Comparison of ENCODE assay signal across 20 cellular contexts in the genomic region with DNA sequence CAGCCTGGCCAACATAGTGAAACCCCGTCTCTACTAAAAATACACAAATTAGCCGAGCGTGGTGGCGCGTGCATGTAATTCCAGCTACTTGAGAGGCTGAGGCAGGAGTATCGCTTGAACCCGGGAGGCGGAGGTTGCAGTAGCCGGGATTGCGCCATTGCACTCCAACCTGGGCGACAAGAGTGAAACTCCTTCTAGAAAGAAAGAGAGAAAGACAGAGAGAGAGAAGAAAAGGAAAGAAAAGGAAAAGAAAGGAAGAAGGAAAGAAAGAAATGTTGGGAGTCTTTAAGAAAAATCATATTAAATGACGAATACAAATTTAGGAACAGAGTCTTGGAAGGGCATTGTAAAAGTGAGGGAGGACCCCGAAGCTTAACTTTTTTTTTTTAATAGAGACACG. TPM values are rescaled to one million over a fixed set of nuclear protein-coding genes. Genes with fewer than 3 reads are reported as not detected.
DNase-seq lines count a peak whose midpoint lies in the region; ATAC-seq, FAIRE-seq and TF ChIP-seq lines count a peak whose summit lies in the region.
"Had no signal": no experiment of that assay in that cellular context is flagged by ENCODE, and none has a peak within 500 bp of the region (broad histone marks: within the 10 kb centered on the region; RNA-seq: fewer than 3 reads in every experiment).

No MANE protein-coding gene starts in this region.

- H3K27me3 ChIP-seq in SK-N-SH (ENCODE audit: insufficient read depth), result no peaks in the 10 kb centered on the region
- no peaks in the 10 kb centered on the region for H3K27me3 ChIP-seq in GM23248 (replicated peaks; ENCODE audit: insufficient read depth)
- no peaks in the 10 kb centered on the region for H3K27me3 ChIP-seq in astrocyte (ENCODE audit: insufficient read depth, low read length)
- no peaks in the 10 kb centered on the region for H3K27me3 ChIP-seq in MM.1S (replicated peaks; ENCODE audit: insufficient read depth, low read length)
- H3K27me3 ChIP-seq: foreskin keratinocyte, left lung, SJSA1 had no signal

- H3K9me3 Mint-ChIP-seq in astrocyte (ENCODE audit: unreplicated experiment) (no peaks in the 10 kb centered on the region), neural crest cell (no peaks in the 10 kb centered on the region)
- H3K9me3 Mint-ChIP-seq: activated T-helper 17 cell treated with anti-CD3 and anti-CD28 coated beads, Interleukin-2, amount 50 U/mL, for 72 hours had no signal

- no peaks in the 10 kb centered on the region for H3K9me3 ChIP-seq in SK-N-SH
- no peaks in the 10 kb centered on the region for H3K9me3 ChIP-seq in GM23248 (ENCODE audit: low read depth)
- no peaks in the 10 kb centered on the region for H3K9me3 ChIP-seq in astrocyte (ENCODE audit: insufficient read depth, low read depth, low read length)
- H3K9me3 ChIP-seq in MM.1S (replicated peaks; ENCODE audit: insufficient read depth, low read length), result no peaks in the 10 kb centered on the region
- H3K9me3 ChIP-seq: left lung, SJSA1 had no signal

- H3K27me3 Mint-ChIP-seq in astrocyte (ENCODE audit: low read depth, unreplicated experiment) (peaks cover 2% of the 10 kb centered on the region), neural crest cell (ENCODE audit: low read depth) (no peaks in the 10 kb centered on the region)
- H3K27me3 Mint-ChIP-seq: activated T-helper 17 cell treated with anti-CD3 and anti-CD28 coated beads, Interleukin-2, amount 50 U/mL, for 72 hours had no signal

- no peak for TF ChIP-seq RAD21 in SK-N-SH (IDR thresholded peaks at IDR 0.05; ENCODE audit: low read length)

- H3K36me3 Mint-ChIP-seq in astrocyte (ENCODE audit: low read depth, unreplicated experiment) (peaks cover 2% of the 10 kb centered on the region), neural crest cell (ENCODE audit: low read depth) (peaks cover 3% of the 10 kb centered on the region)

- H3K4me2 ChIP-seq in SK-N-SH (no peak overlapping the region), GM23248 (ENCODE audit: unreplicated experiment) (no peak overlapping the region), astrocyte (ENCODE audit: low read length) (no peak overlapping the region), MM.1S (ENCODE audit: low read depth, low read length) (no peak overlapping the region)

- in situ Hi-C loops in GM23248 (cut with MboI), result no loop called here

- no peaks in the 10 kb centered on the region for H3K9me2 ChIP-seq in SK-N-SH
- H3K9me2 ChIP-seq in GM23248 (ENCODE audit: insufficient read depth), result no peaks in the 10 kb centered on the region
- no peaks in the 10 kb centered on the region for H3K9me2 ChIP-seq in MM.1S (replicated peaks; ENCODE audit: insufficient read depth, low read length)

- DNase-seq in SK-N-SH (no peak), GM23248 (no peak), astrocyte (ENCODE audit: low read depth) (no peak), neural crest cell (ENCODE audit: low read depth, low spot score) (no peak), T-helper 1 cell (no peak), MM.1S (no peak)
- DNase-seq in stimulated activated CD4-positive, alpha-beta T cell treated with anti-CD3 and anti-CD28 coated beads, Interleukin-4, amount 100 ng/mL, for 24 hours, result no peak
- DNase-seq: effector CD8-positive, alpha-beta T cell; erythroblast; foreskin keratinocyte; KG1; left lung; NCI-H524; retina; stimulated activated CD4-positive, alpha-beta T cell treated with anti-CD3 and anti-CD28 coated beads, Interleukin-2, amount 100 ng/mL, for 48 hours; stimulated activated naive CD8-positive, alpha-beta T cell treated with anti-CD3 and anti-CD28 coated beads, Interleukin-15, Interleukin-2, amounts not matched to agents 100 U/mL and 50 U/mL, for 24 hours had no signal

- POLR2A ChIA-PET in SK-N-SH (lab: Yijun Ruan, JAX), result interaction anchor here (1.8 kb wide), 1 partner anchor 16 kb away, joined by 7 read pairs; no protein-coding TSS in a partner anchor

- no peak overlapping the region for H3K4me3 ChIP-seq in SK-N-SH (ENCODE audit: low read depth in 2 of 2, low read length in 1 of 2)
- H3K4me3 ChIP-seq in GM23248, result no peak overlapping the region
- no peak overlapping the region for H3K4me3 ChIP-seq in astrocyte (ENCODE audit: insufficient read depth, low read depth, low read length)
- no peak overlapping the region for H3K4me3 ChIP-seq in MM.1S (ENCODE audit: low read length)

- H3K36me3 ChIP-seq in SK-N-SH (replicated peaks in 1 of 2; ENCODE audit: control insufficient read depth in 1 of 2, insufficient read depth in 2 of 2, low read length in 1 of 2) (peaks cover 3 to 4% of the 10 kb centered on the region in 2 experiments), GM23248 (ENCODE audit: low read depth) (no peaks in the 10 kb centered on the region), astrocyte (ENCODE audit: insufficient read depth, low read length) (no peaks in the 10 kb centered on the region), MM.1S (replicated peaks; ENCODE audit: insufficient read depth, low read length) (no peaks in the 10 kb centered on the region)
- H3K36me3 ChIP-seq: left lung had no signal

- FAIRE-seq in astrocyte (lab: Jason Lieb, UNC), result no peak
- FAIRE-seq: RCC 7860 had no signal

- H3K4me3 Mint-ChIP-seq in astrocyte (ENCODE audit: unreplicated experiment), result no peak overlapping the region
- H3K4me3 Mint-ChIP-seq in neural crest cell, result peak overlapping the region; percentile 55

- H3K27ac Mint-ChIP-seq in astrocyte (ENCODE audit: unreplicated experiment) (peak overlapping the region; percentile 89), neural crest cell (ENCODE audit: unreplicated experiment) (no peak overlapping the region)

- H4K20me1 ChIP-seq in SK-N-SH (ENCODE audit: insufficient read depth) (peaks cover 24% of the 10 kb centered on the region), GM23248 (ENCODE audit: insufficient read depth) (peaks cover 21% of the 10 kb centered on the region; the same call in 1 of the 2 replicates), astrocyte (ENCODE audit: insufficient read depth, low read length) (peaks cover 22% of the 10 kb centered on the region), MM.1S (ENCODE audit: insufficient read depth, low read length) (peaks cover 14% of the 10 kb centered on the region)

- TF ChIP-seq EP300 in SK-N-SH (IDR thresholded peaks at IDR 0.05; ENCODE audit: borderline replicate concordance in 1 of 2, low read depth in 1 of 2, low read length in 1 of 2), result no peak

- H3F3A ChIP-seq in SK-N-SH (replicated peaks; ENCODE audit: insufficient read depth) (peaks cover 31% of the 10 kb centered on the region), GM23248 (ENCODE audit: insufficient read depth) (peaks cover 35% of the 10 kb centered on the region), MM.1S (ENCODE audit: insufficient read depth, low read length) (peaks cover 11% of the 10 kb centered on the region)

- H3K4me1 Mint-ChIP-seq in astrocyte (ENCODE audit: low read depth, unreplicated experiment), result peaks cover 5% of the 10 kb centered on the region
- H3K4me1 Mint-ChIP-seq in neural crest cell, result peaks cover 30% of the 10 kb centered on the region

- H3K79me2 ChIP-seq in SK-N-SH (ENCODE audit: insufficient read depth) (peaks cover 34% of the 10 kb centered on the region), GM23248 (ENCODE audit: insufficient read depth) (peaks cover 31% of the 10 kb centered on the region), astrocyte (ENCODE audit: insufficient read depth, low read length) (peaks cover 29% of the 10 kb centered on the region), MM.1S (ENCODE audit: low read length) (peaks cover 32% of the 10 kb centered on the region)

- WGBS in SK-N-SH (ENCODE audit: low lambda C conversion rate), result 97% methylated on average over 14 of the region's 14 CpGs
- WGBS in GM23248 (ENCODE audit: low coverage in 1 of 2, low lambda C conversion rate in 2 of 2, missing lambda C conversion rate in 2 of 2), 2 experiments, result 96% methylated on average over 14 of the region's 14 CpGs

- TF ChIP-seq CTCF in SK-N-SH (IDR thresholded peaks at IDR 0.05) (no peak), astrocyte (IDR thresholded peaks at IDR 0.05; ENCODE audit: insufficient read depth, low read depth, low read length) (no peak), neural crest cell (conservative IDR thresholded peaks at IDR 0.05) (no peak), MM.1S (IDR thresholded peaks at IDR 0.05; ENCODE audit: low read length) (no peak)

- no peak overlapping the region for H3K9ac ChIP-seq in SK-N-SH
- H3K9ac ChIP-seq in GM23248, result no peak overlapping the region
- no peak overlapping the region for H3K9ac ChIP-seq in astrocyte (ENCODE audit: low read length)
- no peak overlapping the region for H3K9ac ChIP-seq in MM.1S (ENCODE audit: low read length)

- H2AFZ ChIP-seq in SK-N-SH (ENCODE audit: low read depth) (peak overlapping the region; percentile 79; the same call in 1 of the 2 replicates), GM23248 (peak overlapping the region; percentile 75; the same call in 1 of the 2 replicates), astrocyte (ENCODE audit: low read depth, low read length) (no peak overlapping the region), MM.1S (ENCODE audit: low read length) (no peak overlapping the region)

- CTCF ChIA-PET in SK-N-SH (lab: Yijun Ruan, JAX), result interaction anchor here (0.8 to 1.0 kb wide), 2 partner anchors 183 to 194 kb away, joined by 3 read pairs; no protein-coding TSS in a partner anchor

- H3K27ac ChIP-seq in SK-N-SH (ENCODE audit: low read depth in 2 of 2, low read length in 1 of 2), result no peak overlapping the region
- H3K27ac ChIP-seq in GM23248, result no peak overlapping the region; the same call in 1 of the 2 replicates
- no peak overlapping the region for H3K27ac ChIP-seq in astrocyte (ENCODE audit: low read depth, low read length)
- no peak overlapping the region for H3K27ac ChIP-seq in MM.1S (ENCODE audit: low read length)
- H3K27ac ChIP-seq: foreskin keratinocyte had no signal

- no peak for ATAC-seq in SK-N-SH treated with all-trans-retinoic acid at 6 μM for 48 hours
- ATAC-seq: activated T-helper 17 cell treated with anti-CD3 and anti-CD28 coated beads, Interleukin-2, amount 50 U/mL, for 72 hours; foreskin keratinocyte; left lung; stimulated activated naive CD8-positive, alpha-beta T cell treated with anti-CD3 and anti-CD28 coated beads, Interleukin-15, Interleukin-2, amounts not matched to agents 100 U/mL and 50 U/mL, for 24 hours had no signal

- H3K4me1 ChIP-seq in SK-N-SH (ENCODE audit: control insufficient read depth in 1 of 2, insufficient read depth in 2 of 2, low read depth in 1 of 2, low read length in 1 of 2), result peaks cover 3 to 4% of the 10 kb centered on the region in 2 experiments; a peak in 3 of 4 replicates
- H3K4me1 ChIP-seq in GM23248 (ENCODE audit: insufficient read depth), result peaks cover 19% of the 10 kb centered on the region
- peaks cover 12% of the 10 kb centered on the region for H3K4me1 ChIP-seq in astrocyte (ENCODE audit: insufficient read depth, low read length)
- peaks cover 6% of the 10 kb centered on the region; the same call in 1 of the 2 replicates for H3K4me1 ChIP-seq in MM.1S (ENCODE audit: low read length)

RNA-seq across cellular contexts. Expression of a gene that starts 1.8 kb away (rescaled TPM):
- polyA plus RNA-seq in SK-N-SH (2012; rRNA removed), result 111 and 141 TPM in 2 replicates
- polyA plus RNA-seq in SK-N-SH (2012; cell fraction: cytosol; rRNA removed), result 158 and 178 TPM in 2 replicates
- 46.4 and 78.9 TPM in 2 replicates for polyA plus RNA-seq in SK-N-SH (2012; cell fraction: nucleus; rRNA removed)
- total RNA-seq in GM23248 (2014; rRNA removed; shearing (Covaris generic)), result 77.5 and 91.6 TPM in 2 replicates
- 124 and 126 TPM in 2 replicates for polyA plus RNA-seq in GM23248 (2016; fragmentation: Nextera tagmentation; extraction: Ambion mirVana)
- total RNA-seq in astrocyte, result 109 and 113 TPM in 2 replicates
- 293 and 305 TPM in 2 replicates for total RNA-seq in neural crest cell

RNA-seq across cellular contexts. Expression of a gene that starts 23.7 kb away (rescaled TPM):
- polyA plus RNA-seq in SK-N-SH (2012; rRNA removed) (5.0 and 6.4 TPM in 2 replicates), GM23248 (2016; fragmentation: Nextera tagmentation; extraction: Ambion mirVana) (8.1 and 9.4 TPM in 2 replicates)
- 6.5 and 7.1 TPM in 2 replicates for polyA plus RNA-seq in SK-N-SH (2012; cell fraction: cytosol; rRNA removed)
- 5.1 and 9.1 TPM in 2 replicates for polyA plus RNA-seq in SK-N-SH (2012; cell fraction: nucleus; rRNA removed)
- 14.0 and 16.2 TPM in 2 replicates for total RNA-seq in GM23248 (2014; rRNA removed; shearing (Covaris generic))
- total RNA-seq in astrocyte (12.2 and 13.0 TPM in 2 replicates), neural crest cell (9.2 and 10.0 TPM in 2 replicates)

Comparison
In these comparisons a context has a peak if more than half of its experiments do, and no peak if none do; other contexts are left out.
1. H2AFZ ChIP-seq: peak in SK-N-SH (single experiment) and GM23248 (single experiment); none in astrocyte (single experiment) and MM.1S (single experiment).